18 cellular contexts compared by ENCODE assay signal in genomic region chrX:96181571-96181970, GRCh38.
DNase-seq lines count a peak whose midpoint lies in the region; ATAC-seq, FAIRE-seq and TF ChIP-seq lines count a peak whose summit lies in the region.
"Had no signal": no experiment of that assay in that cellular context is flagged by ENCODE, and none has a peak within 500 bp of the region (broad histone marks: within the 10 kb centered on the region; RNA-seq: fewer than 3 reads in every experiment).

No MANE protein-coding gene starts in this region.

- H3K27me3 ChIP-seq in astrocyte (ENCODE audit: insufficient read depth, low read length) (no peaks in the 10 kb centered on the region), keratinocyte (ENCODE audit: control insufficient read depth, extremely low read depth, insufficient read depth, low read length) (no peaks in the 10 kb centered on the region), smooth muscle cell (ENCODE audit: low read depth) (no peaks in the 10 kb centered on the region)
- H3K27me3 ChIP-seq: SJCRH30 had no signal

- H3F3A ChIP-seq in smooth muscle cell (ENCODE audit: low read depth): no peaks in the 10 kb centered on the region

- intact Hi-C loops in activated naive CD4-positive, alpha-beta T cell treated with anti-CD3 and anti-CD28 coated beads for 36 hours (cut with micrococcal nuclease): no loop called here

- H3K4me1 ChIP-seq in astrocyte (ENCODE audit: insufficient read depth, low read length) (no peaks in the 10 kb centered on the region), keratinocyte (ENCODE audit: control insufficient read depth, extremely low read depth, insufficient read depth, low read length) (peaks cover 2% of the 10 kb centered on the region), smooth muscle cell (ENCODE audit: low read depth) (peaks cover 9% of the 10 kb centered on the region)
- H3K4me1 ChIP-seq: SJCRH30 had no signal

- FAIRE-seq in astrocyte (lab: Jason Lieb, UNC) (no peak), keratinocyte (lab: Jason Lieb, UNC) (no peak), GM19239 (lab: Jason Lieb, UNC) (no peak)
- FAIRE-seq: G401.6, GM12892, GM18507 had no signal

- H3K79me2 ChIP-seq in astrocyte (ENCODE audit: insufficient read depth, low read length): no peaks in the 10 kb centered on the region
- no peaks in the 10 kb centered on the region for H3K79me2 ChIP-seq in keratinocyte (ENCODE audit: control insufficient read depth, insufficient read depth, low read length)
- H3K79me2 ChIP-seq in smooth muscle cell (ENCODE audit: low read depth): no peaks in the 10 kb centered on the region

- TF ChIP-seq CTCF in astrocyte (IDR thresholded peaks at IDR 0.05; ENCODE audit: insufficient read depth, low read depth, low read length) (no peak), keratinocyte (optimal IDR thresholded peaks at IDR 0.05 in 1 of 3, IDR thresholded peaks at IDR 0.05 in 1 of 3, conservative IDR thresholded peaks at IDR 0.05 in 1 of 3; ENCODE audit: extremely low read depth in 1 of 3, insufficient read depth in 2 of 3, low read length in 3 of 3) (no peak), smooth muscle cell (IDR thresholded peaks at IDR 0.05; ENCODE audit: borderline replicate concordance, insufficient read depth, poor library complexity, severe bottlenecking) (no peak)

- peak overlapping the region; percentile 49 for H3K27ac Mint-ChIP-seq in activated naive CD4-positive, alpha-beta T cell treated with anti-CD3 and anti-CD28 coated beads, Interleukin-2, amount 10 ng/mL, durations not matched to agents 7 days and 5 days
- no peak overlapping the region for H3K27ac Mint-ChIP-seq in activated naive CD4-positive, alpha-beta T cell treated with anti-CD3 and anti-CD28 coated beads for 36 hours
- peak overlapping the region; percentile 47 for H3K27ac Mint-ChIP-seq in astrocyte (ENCODE audit: unreplicated experiment)
- H3K27ac Mint-ChIP-seq: CD8-positive, alpha-beta T cell had no signal

- no peaks in the 10 kb centered on the region for H3K27me3 Mint-ChIP-seq in activated naive CD4-positive, alpha-beta T cell treated with anti-CD3 and anti-CD28 coated beads, Interleukin-2, amount 10 ng/mL, durations not matched to agents 7 days and 5 days
- no peaks in the 10 kb centered on the region for H3K27me3 Mint-ChIP-seq in activated naive CD4-positive, alpha-beta T cell treated with anti-CD3 and anti-CD28 coated beads for 36 hours (ENCODE audit: low read depth)
- H3K27me3 Mint-ChIP-seq in astrocyte (ENCODE audit: low read depth, unreplicated experiment): no peaks in the 10 kb centered on the region

- H4K20me1 ChIP-seq in astrocyte (ENCODE audit: insufficient read depth, low read length) (no peaks in the 10 kb centered on the region), keratinocyte (ENCODE audit: control insufficient read depth, extremely low read depth, insufficient read depth, low read length) (no peaks in the 10 kb centered on the region), smooth muscle cell (ENCODE audit: low read depth) (no peaks in the 10 kb centered on the region)

- H3K27ac ChIP-seq in astrocyte (ENCODE audit: low read depth, low read length) (no peak overlapping the region), keratinocyte (ENCODE audit: control insufficient read depth, insufficient read depth, low read length) (no peak overlapping the region), smooth muscle cell (ENCODE audit: low read depth) (no peak overlapping the region)
- H3K27ac ChIP-seq: KMS-11, SJCRH30 had no signal

- no peaks in the 10 kb centered on the region for H3K9me1 ChIP-seq in keratinocyte (ENCODE audit: control insufficient read depth, extremely low read depth, insufficient read depth, low read length)

- DNase-seq in activated naive CD4-positive, alpha-beta T cell treated with anti-CD3 and anti-CD28 coated beads, Interleukin-2, amount 10 ng/mL, durations not matched to agents 7 days and 5 days: no peak
- DNase-seq in activated naive CD4-positive, alpha-beta T cell treated with anti-CD3 and anti-CD28 coated beads for 36 hours: no peak
- DNase-seq in astrocyte (ENCODE audit: low read depth) (no peak), keratinocyte (ENCODE audit: low read depth, low spot score) (no peak), smooth muscle cell (lab: John Stamatoyannopoulos, UW; ENCODE audit: unreplicated experiment) (no peak), RPMI8226 (no peak), GM19239 (ENCODE audit: insufficient read length, low spot score) (no peak)
- DNase-seq: 8988T; C1 segment of cervical spinal cord; Calu3; CD8-positive, alpha-beta T cell; IMR-90; SJCRH30 had no signal

- H3K36me3 ChIP-seq in astrocyte (ENCODE audit: insufficient read depth, low read length) (no peaks in the 10 kb centered on the region), keratinocyte (ENCODE audit: control insufficient read depth in 2 of 2, extremely low read depth in 1 of 2, insufficient read depth in 2 of 2, low read length in 2 of 2) (no peaks in the 10 kb centered on the region), smooth muscle cell (ENCODE audit: low read depth) (no peaks in the 10 kb centered on the region)
- H3K36me3 ChIP-seq: SJCRH30 had no signal

- H3K9ac ChIP-seq in astrocyte (ENCODE audit: low read length): no peak overlapping the region
- H3K9ac ChIP-seq in keratinocyte (ENCODE audit: control insufficient read depth, extremely low read depth, insufficient read depth, low read length): no peak overlapping the region
- H3K9ac ChIP-seq in smooth muscle cell (ENCODE audit: low read depth): no peak overlapping the region
- H3K9ac ChIP-seq: KMS-11 had no signal

- no peaks in the 10 kb centered on the region for H3K4me1 Mint-ChIP-seq in activated naive CD4-positive, alpha-beta T cell treated with anti-CD3 and anti-CD28 coated beads, Interleukin-2, amount 10 ng/mL, durations not matched to agents 7 days and 5 days
- H3K4me1 Mint-ChIP-seq in activated naive CD4-positive, alpha-beta T cell treated with anti-CD3 and anti-CD28 coated beads for 36 hours (ENCODE audit: low read depth): no peaks in the 10 kb centered on the region
- H3K4me1 Mint-ChIP-seq in astrocyte (ENCODE audit: low read depth, unreplicated experiment): no peaks in the 10 kb centered on the region

- WGBS in smooth muscle cell (ENCODE audit: low lambda C conversion rate): 65% methylated on average over 4 of the region's 4 CpGs

- H2AFZ ChIP-seq in astrocyte (ENCODE audit: low read depth, low read length) (peak overlapping the region; percentile 4), keratinocyte (ENCODE audit: control insufficient read depth, low read length) (peak overlapping the region; percentile 81), smooth muscle cell (ENCODE audit: low read depth) (peak overlapping the region; percentile 81)

- H3K4me2 ChIP-seq in astrocyte (ENCODE audit: low read length) (no peak overlapping the region), keratinocyte (ENCODE audit: control insufficient read depth, extremely low read depth, insufficient read depth, low read depth, low read length) (no peak overlapping the region), smooth muscle cell (no peak overlapping the region)
- H3K4me2 ChIP-seq: KMS-11 had no signal

- H3K4me3 Mint-ChIP-seq in activated naive CD4-positive, alpha-beta T cell treated with anti-CD3 and anti-CD28 coated beads, Interleukin-2, amount 10 ng/mL, durations not matched to agents 7 days and 5 days: no peak overlapping the region
- no peak overlapping the region for H3K4me3 Mint-ChIP-seq in activated naive CD4-positive, alpha-beta T cell treated with anti-CD3 and anti-CD28 coated beads for 36 hours
- no peak overlapping the region for H3K4me3 Mint-ChIP-seq in astrocyte (ENCODE audit: unreplicated experiment)
- H3K4me3 Mint-ChIP-seq: CD8-positive, alpha-beta T cell had no signal

- H3K9me3 Mint-ChIP-seq in activated naive CD4-positive, alpha-beta T cell treated with anti-CD3 and anti-CD28 coated beads, Interleukin-2, amount 10 ng/mL, durations not matched to agents 7 days and 5 days: no peaks in the 10 kb centered on the region
- no peaks in the 10 kb centered on the region for H3K9me3 Mint-ChIP-seq in activated naive CD4-positive, alpha-beta T cell treated with anti-CD3 and anti-CD28 coated beads for 36 hours
- H3K9me3 Mint-ChIP-seq in astrocyte (ENCODE audit: unreplicated experiment): no peaks in the 10 kb centered on the region
- H3K9me3 Mint-ChIP-seq: CD8-positive, alpha-beta T cell had no signal

- dilution Hi-C loops in keratinocyte (cut with MboI; ENCODE audit: extremely low pct_ligation_motif_present, low sequenced_read_pairs): no loop called here

- no peak for ATAC-seq in HG03460 (IDR thresholded peaks at IDR 0.05; ENCODE audit: unreplicated experiment)
- ATAC-seq: CD8-positive, alpha-beta T cell had no signal

- H3K9me3 ChIP-seq in astrocyte (ENCODE audit: insufficient read depth, low read depth, low read length): no peaks in the 10 kb centered on the region
- no peaks in the 10 kb centered on the region for H3K9me3 ChIP-seq in keratinocyte (ENCODE audit: control insufficient read depth, low read depth, low read length)
- H3K9me3 ChIP-seq in smooth muscle cell (replicated peaks; ENCODE audit: low read depth): no peaks in the 10 kb centered on the region
- H3K9me3 ChIP-seq: SJCRH30 had no signal

- H3K4me3 ChIP-seq in astrocyte (ENCODE audit: insufficient read depth, low read depth, low read length): no peak overlapping the region
- H3K4me3 ChIP-seq in keratinocyte (ENCODE audit: control insufficient read depth in 2 of 3, extremely low read depth in 1 of 3, insufficient read depth in 2 of 3, low read depth in 1 of 3, low read length in 3 of 3): no peak overlapping the region
- no peak overlapping the region for H3K4me3 ChIP-seq in smooth muscle cell
- H3K4me3 ChIP-seq: SJCRH30 had no signal

- no peaks in the 10 kb centered on the region for H3K36me3 Mint-ChIP-seq in activated naive CD4-positive, alpha-beta T cell treated with anti-CD3 and anti-CD28 coated beads, Interleukin-2, amount 10 ng/mL, durations not matched to agents 7 days and 5 days
- no peaks in the 10 kb centered on the region for H3K36me3 Mint-ChIP-seq in activated naive CD4-positive, alpha-beta T cell treated with anti-CD3 and anti-CD28 coated beads for 36 hours (ENCODE audit: low read depth)
- no peaks in the 10 kb centered on the region for H3K36me3 Mint-ChIP-seq in astrocyte (ENCODE audit: low read depth, unreplicated experiment)
- H3K36me3 Mint-ChIP-seq: CD8-positive, alpha-beta T cell had no signal

- CTCF ChIA-PET in activated naive CD4-positive, alpha-beta T cell treated with anti-CD3 and anti-CD28 coated beads, Interleukin-2, amount 10 ng/mL, durations not matched to agents 7 days and 5 days (lab: Charles Lee): no interaction called here
- CTCF ChIA-PET in activated naive CD4-positive, alpha-beta T cell treated with anti-CD3 and anti-CD28 coated beads for 36 hours (lab: Charles Lee): no interaction called here

Comparison
In these comparisons a context has a peak if more than half of its experiments do, and no peak if none do; other contexts are left out.
1. H2AFZ ChIP-seq: peak in every context shown above with its lines; median percentile 81 in keratinocyte; 81 in smooth muscle cell; 4 in astrocyte.